Comparison of ENCODE assay signal across 9 cellular contexts in genomic region chr7:151877911-151878835, GRCh38. TPM values are rescaled to one million over a fixed set of nuclear protein-coding genes. Genes with fewer than 3 reads are reported as not detected.
DNase-seq lines count a peak whose midpoint lies in the region; ATAC-seq and TF ChIP-seq lines count a peak whose summit lies in the region.
"Had no signal": no experiment of that assay in that cellular context is flagged by ENCODE, and none has a peak within 500 bp of the region (broad histone marks: within the 10 kb centered on the region; RNA-seq: fewer than 3 reads in every experiment).

No MANE protein-coding gene starts in this region.

- peaks cover 26% of the 10 kb centered on the region for H3F3A ChIP-seq in neural progenitor cell (ENCODE audit: low read depth)

- no peak for ATAC-seq in HG02840 (IDR thresholded peaks at IDR 0.05; ENCODE audit: low FRiP score, unreplicated experiment)
- ATAC-seq in GM18861 (IDR thresholded peaks at IDR 0.05; ENCODE audit: unreplicated experiment) = no peak

- H3K9me3 ChIP-seq in BLaER1 (no peaks in the 10 kb centered on the region), endocrine pancreas (ENCODE audit: control insufficient read depth, low read length) (no peaks in the 10 kb centered on the region), neural progenitor cell (ENCODE audit: low read depth) (no peaks in the 10 kb centered on the region)

- H3K4me2 ChIP-seq in BLaER1 (peak overlapping the region; percentile 88), neural progenitor cell (peak overlapping the region; percentile 100)

- peaks cover 10% of the 10 kb centered on the region for H3K4me1 Mint-ChIP-seq in neural progenitor cell

- peak overlapping the region; percentile 83 for H3K4me3 ChIP-seq in BLaER1
- H3K4me3 ChIP-seq in LNCaP clone FGC (ENCODE audit: low read depth, low read length) = peak overlapping the region; percentile 55; the same call in 1 of the 2 replicates
- H3K4me3 ChIP-seq in endocrine pancreas (ENCODE audit: control insufficient read depth, insufficient read depth, low read length) = no peak overlapping the region
- H3K4me3 ChIP-seq in neural progenitor cell = peak overlapping the region; percentile 90

- TF ChIP-seq CTCF in LNCaP clone FGC (IDR thresholded peaks at IDR 0.05; ENCODE audit: control insufficient read depth, extremely low read depth, insufficient read depth) = no peak
- no peak for TF ChIP-seq CTCF in neural progenitor cell (IDR thresholded peaks at IDR 0.05)

- peak overlapping the region; percentile 27; the same call in 1 of the 2 replicates for H3K9ac ChIP-seq in BLaER1
- peak overlapping the region; percentile 38 for H3K9ac ChIP-seq in endocrine pancreas (ENCODE audit: control insufficient read depth, insufficient read depth, low read length)
- H3K9ac ChIP-seq in neural progenitor cell = no peak overlapping the region
- H3K9ac ChIP-seq: GM23248 had no signal

- no peaks in the 10 kb centered on the region for H3K27me3 ChIP-seq in BLaER1
- H3K27me3 ChIP-seq in endocrine pancreas (ENCODE audit: control insufficient read depth, insufficient read depth, low read length) = no peaks in the 10 kb centered on the region
- H3K27me3 ChIP-seq in neural progenitor cell = peaks cover 63% of the 10 kb centered on the region

- no peaks in the 10 kb centered on the region for H3K36me3 Mint-ChIP-seq in neural progenitor cell

- peak overlapping the region; percentile 76 for H3K4me3 Mint-ChIP-seq in neural progenitor cell

- no peaks in the 10 kb centered on the region for H3K79me2 ChIP-seq in neural progenitor cell (ENCODE audit: low read depth)

- no peaks in the 10 kb centered on the region for H3K36me3 ChIP-seq in BLaER1
- H3K36me3 ChIP-seq in endocrine pancreas (ENCODE audit: control insufficient read depth, insufficient read depth, low read length) = no peaks in the 10 kb centered on the region
- no peaks in the 10 kb centered on the region for H3K36me3 ChIP-seq in neural progenitor cell

- H3K27me3 Mint-ChIP-seq in neural progenitor cell (ENCODE audit: insufficient read depth, low read depth) = peaks cover 35% of the 10 kb centered on the region

- H3K27ac ChIP-seq in BLaER1 (peak overlapping the region; percentile 57), neural progenitor cell (no peak overlapping the region)
- H3K27ac ChIP-seq: GM23248 had no signal

- H3K27ac Mint-ChIP-seq in neural progenitor cell = no peak overlapping the region

- DNase-seq in LNCaP clone FGC (ENCODE audit: low read depth) (no peak), neural progenitor cell (ENCODE audit: low spot score) (peak; percentile 46), NCI-H748 treated with DMSO at 0.1 percent for 48 hours (lab: John Stamatoyannopoulos, UW) (no peak), COLO668 (lab: John Stamatoyannopoulos, UW; ENCODE audit: unreplicated experiment) (no peak)

- H3K4me1 ChIP-seq in BLaER1 (peaks cover 18% of the 10 kb centered on the region), endocrine pancreas (ENCODE audit: control insufficient read depth, insufficient read depth, low read length) (no peaks in the 10 kb centered on the region), neural progenitor cell (peaks cover 22% of the 10 kb centered on the region)

- H4K20me1 ChIP-seq in BLaER1 (peaks cover 9% of the 10 kb centered on the region), neural progenitor cell (ENCODE audit: low read depth) (peaks cover 10% of the 10 kb centered on the region)

- peak overlapping the region; percentile 96 for H2AFZ ChIP-seq in neural progenitor cell (replicated peaks)

- H3K9me3 Mint-ChIP-seq in neural progenitor cell = no peaks in the 10 kb centered on the region

RNA-seq across cellular contexts. Expression of gene PRKAG2, which starts 1.3 kb away (rescaled TPM):
- total RNA-seq in neural progenitor cell (ENCODE audit: low replicate concordance) = 11.1 and 11.4 TPM in 2 replicates
